In the genomic region with DNA sequence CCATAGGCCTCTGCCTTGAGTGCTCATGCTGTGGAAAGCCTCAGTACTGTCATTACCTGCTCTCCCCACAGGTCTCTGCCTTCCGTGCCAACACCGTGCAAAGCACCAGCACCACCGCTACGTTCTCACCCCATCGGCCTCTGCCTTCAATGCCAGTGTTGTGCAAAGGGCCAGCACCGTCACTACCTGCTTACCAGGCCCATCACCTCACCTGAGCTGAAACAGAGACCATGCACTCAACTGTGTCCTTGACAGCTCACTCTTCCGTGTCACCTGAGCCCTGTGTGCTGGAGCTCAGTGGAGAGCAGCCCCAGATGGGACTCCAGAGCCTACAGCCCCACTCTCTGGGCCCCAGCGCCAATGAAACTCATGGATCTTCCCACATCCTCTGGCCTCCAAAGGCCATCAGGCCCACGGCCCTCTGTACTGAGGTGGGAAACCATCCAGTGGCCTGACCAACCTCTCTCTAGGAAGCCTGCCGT, we compare ENCODE assay signal across 1 cellular context.
TF ChIP-seq lines count a peak whose summit lies in the region.

No MANE protein-coding gene starts in this region.

TF ChIP-seq in H1, 55 proteins besides CTCF, POLR2A, EP300 and RAD21:
- TF ChIP-seq SAP30 (IDR thresholded peaks at IDR 0.05; ENCODE audit: insufficient read depth, insufficient replicate concordance, low read length) = no peak
